In the genomic region with DNA sequence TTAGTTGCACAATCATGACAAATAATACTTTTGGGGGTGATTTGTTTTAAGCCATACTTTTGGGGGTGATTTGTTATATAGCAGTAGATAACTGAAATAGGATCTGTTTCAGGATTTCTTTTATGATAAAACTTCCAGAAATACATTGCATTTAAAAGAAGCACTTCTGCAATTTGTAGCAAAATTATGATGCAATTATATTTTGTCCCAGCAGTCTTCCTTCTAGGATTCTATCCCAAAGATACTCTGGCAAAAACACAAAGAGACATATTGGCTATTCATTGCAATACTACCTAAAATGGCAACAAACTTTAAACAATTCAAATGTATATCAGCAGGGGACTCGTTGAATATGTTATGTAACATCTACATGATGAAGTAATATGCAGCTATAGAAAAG, we compare ENCODE assay signal across 3 cellular contexts.
"Had no signal": no experiment of that assay in that cellular context is flagged by ENCODE, and none has a peak within 500 bp of the region (broad histone marks: within the 10 kb centered on the region; RNA-seq: fewer than 3 reads in every experiment).

No MANE protein-coding gene starts in this region.

- DNase-seq: H9, HCEC 1CT, KG1 had no signal
